Comparison of ENCODE assay signal across 20 cellular contexts in the genomic region with DNA sequence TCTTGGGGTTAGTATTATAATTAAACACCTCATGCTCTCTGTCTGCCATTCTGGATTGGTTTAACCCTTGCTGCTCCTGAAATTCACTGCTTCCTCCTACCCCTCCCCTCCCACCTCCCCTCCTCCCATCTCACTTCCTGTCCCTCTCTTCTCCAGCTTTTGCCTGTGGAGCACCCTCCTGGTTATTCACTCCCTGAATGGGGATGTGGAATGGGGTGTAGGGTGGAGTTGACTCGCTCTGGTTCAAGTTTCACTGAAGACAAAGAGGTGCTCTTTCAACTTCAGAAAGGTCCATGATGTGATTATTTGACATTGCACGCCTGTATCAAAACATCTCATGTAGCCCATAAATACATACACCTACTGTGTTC.
DNase-seq lines count a peak whose midpoint lies in the region; ATAC-seq and TF ChIP-seq lines count a peak whose summit lies in the region.
"Had no signal": no experiment of that assay in that cellular context is flagged by ENCODE, and none has a peak within 500 bp of the region (broad histone marks: within the 10 kb centered on the region; RNA-seq: fewer than 3 reads in every experiment).

No MANE protein-coding gene starts in this region.

- H3K9me3 Mint-ChIP-seq in MCF 10A (ENCODE audit: unreplicated experiment), result no peaks in the 10 kb centered on the region
- no peaks in the 10 kb centered on the region for H3K9me3 Mint-ChIP-seq in WTC11
- H3K9me3 Mint-ChIP-seq: CD4-positive, alpha-beta T cell; HFFc6 had no signal

- no peak for TF ChIP-seq CTCF in MCF 10A (IDR thresholded peaks at IDR 0.05; ENCODE audit: unreplicated experiment)
- no peak for TF ChIP-seq CTCF in mammary epithelial cell (conservative IDR thresholded peaks at IDR 0.05 in 1 of 2, IDR thresholded peaks at IDR 0.05 in 1 of 2; ENCODE audit: extremely low read depth in 1 of 2, insufficient read depth in 1 of 2, low read depth in 1 of 2, low read length in 2 of 2)
- no peak for TF ChIP-seq CTCF in WTC11 (IDR thresholded peaks at IDR 0.05)

- no peak overlapping the region for H4K8ac ChIP-seq in neuronal stem cell (ENCODE audit: low read depth, low read length)

- H3K4ac ChIP-seq in neuronal stem cell (ENCODE audit: low read length), result no peak overlapping the region

- POLR2A ChIA-PET in MCF 10A (lab: Yijun Ruan, JAX), result interaction anchor here (1.0 kb wide), 1 partner anchor 160 kb away, joined by 3 read pairs; the partner anchor contains the start of gene PLXNA2
- POLR2A ChIA-PET in WTC11 (lab: Charles Lee), result interaction anchor here (0.7 kb wide), 1 partner anchor 95 kb away, joined by 5 read pairs; no protein-coding TSS in a partner anchor

- H3K18ac ChIP-seq in neuronal stem cell (ENCODE audit: low read length), result no peak overlapping the region

- H4K20me1 ChIP-seq in mammary epithelial cell (ENCODE audit: insufficient read depth, low read length), result no peaks in the 10 kb centered on the region

- WGBS in mammary epithelial cell (ENCODE audit: low coverage, missing lambda C conversion rate), result 94% methylated on average over 2 of the region's 2 CpGs
- WGBS in neuronal stem cell (ENCODE audit: extremely low coverage in 2 of 2, insufficient read length in 2 of 2, insufficient replicate concordance in 1 of 2), 2 donors, result no CpG with 5 or more reads among the region's 2 CpGs

- H3K4me1 Mint-ChIP-seq in MCF 10A (ENCODE audit: insufficient read depth, unreplicated experiment) (peaks cover 11% of the 10 kb centered on the region), WTC11 (peaks cover 26% of the 10 kb centered on the region)

- H3K9me3 ChIP-seq in mammary epithelial cell (replicated peaks; ENCODE audit: insufficient read depth, low read length) (no peaks in the 10 kb centered on the region), neuronal stem cell (replicated peaks in 1 of 2; ENCODE audit: control insufficient read depth in 2 of 2, insufficient read depth in 1 of 2, low read depth in 1 of 2, low read length in 2 of 2) (no peaks in the 10 kb centered on the region)
- H3K9me3 ChIP-seq: A549, Caco-2 had no signal

- H3K4me3 Mint-ChIP-seq in MCF 10A (ENCODE audit: unreplicated experiment), result no peak overlapping the region
- H3K4me3 Mint-ChIP-seq in WTC11, result no peak overlapping the region
- H3K4me3 Mint-ChIP-seq: CD4-positive, alpha-beta T cell; HFFc6 had no signal

- in situ Hi-C loops in mammary epithelial cell (cut with MboI; ENCODE audit: low sequenced_read_pairs in 2 of 2), result no loop called here

- H2BK15ac ChIP-seq in neuronal stem cell (ENCODE audit: low read length), result no peak overlapping the region

- dilution Hi-C loops in mammary epithelial cell (cut with HindIII; ENCODE audit: low sequenced_read_pairs), result loop anchor here (5.0 kb wide), 2 partner anchors 39 to 56 kb away; no protein-coding TSS in a partner anchor

- H3K27me3 Mint-ChIP-seq in MCF 10A (ENCODE audit: insufficient read depth, unreplicated experiment) (no peaks in the 10 kb centered on the region), WTC11 (ENCODE audit: low read depth) (no peaks in the 10 kb centered on the region)
- H3K27me3 Mint-ChIP-seq: CD4-positive, alpha-beta T cell had no signal

- H3K79me2 ChIP-seq in mammary epithelial cell (ENCODE audit: insufficient read depth, low read length), result no peaks in the 10 kb centered on the region

- H3K4me2 ChIP-seq in mammary epithelial cell (ENCODE audit: insufficient read depth, low read depth, low read length), result no peak overlapping the region
- H3K4me2 ChIP-seq in neuronal stem cell (ENCODE audit: insufficient read depth, low read length, poor library complexity, severe bottlenecking), result no peak overlapping the region
- H3K4me2 ChIP-seq: A549 had no signal

- H3K27ac Mint-ChIP-seq in MCF 10A (ENCODE audit: low read depth, unreplicated experiment) (peak overlapping the region; percentile 49), WTC11 (no peak overlapping the region)
- H3K27ac Mint-ChIP-seq: CD4-positive, alpha-beta T cell; HFFc6 had no signal

- H3K14ac ChIP-seq in neuronal stem cell (ENCODE audit: low read length), result no peak overlapping the region

- H3K27ac ChIP-seq in mammary epithelial cell (ENCODE audit: insufficient read depth, low read depth, low read length) (no peak overlapping the region), neuronal stem cell (replicated peaks; ENCODE audit: low read length) (no peak overlapping the region)
- H3K27ac ChIP-seq: 22Rv1, A549, C4-2B, GM23248 had no signal

- DNase-seq in MCF 10A (ENCODE audit: unreplicated experiment) (no peak), mammary epithelial cell (no peak), WTC11 (ENCODE audit: low spot score) (no peak), iPS-NIHi7 (ENCODE audit: extremely low spot score) (peak; percentile 49), neuronal stem cell (ENCODE audit: low spot score) (no peak), GM19240 (ENCODE audit: insufficient read length, low spot score) (no peak), NCI-H2171 (lab: John Stamatoyannopoulos, UW) (no peak)
- DNase-seq: AML-193; Caco-2; CD4-positive, alpha-beta T cell; DMS79; GF-D8; GM23248; HFFc6; IMR-90 had no signal

- no peak overlapping the region for H2AK5ac ChIP-seq in neuronal stem cell (ENCODE audit: low read depth, low read length)

- peak; percentile 49; the same call in 1 of the 2 replicates for ATAC-seq in WTC11
- no peak for ATAC-seq in GM19455 (IDR thresholded peaks at IDR 0.05; ENCODE audit: unreplicated experiment)
- ATAC-seq: A549, HCT116 had no signal

- H4K91ac ChIP-seq in neuronal stem cell (ENCODE audit: low read depth, low read length, poor library complexity), result no peak overlapping the region

- H3K36me3 ChIP-seq in mammary epithelial cell (ENCODE audit: insufficient read depth, low read length) (peaks cover 15% of the 10 kb centered on the region), neuronal stem cell (replicated peaks in 1 of 2; ENCODE audit: control insufficient read depth in 2 of 2, insufficient read depth in 2 of 2, low read length in 2 of 2) (no peaks in the 10 kb centered on the region)

- H3K36me3 Mint-ChIP-seq in MCF 10A (ENCODE audit: insufficient read depth, unreplicated experiment) (peaks cover 59% of the 10 kb centered on the region), WTC11 (no peaks in the 10 kb centered on the region)

- intact Hi-C loops in MCF 10A (cut with micrococcal nuclease) (no loop called here), mammary epithelial cell (cut with micrococcal nuclease) (no loop called here)

- H3K23ac ChIP-seq in neuronal stem cell (ENCODE audit: low read depth, low read length, poor library complexity), result no peak overlapping the region

- H2AFZ ChIP-seq in mammary epithelial cell (ENCODE audit: low read depth, low read length) (no peak overlapping the region), neuronal stem cell (ENCODE audit: low read length) (peak overlapping the region; percentile 21)
- H2AFZ ChIP-seq: GM23248 had no signal

- H3K27me3 ChIP-seq in mammary epithelial cell (ENCODE audit: insufficient read depth, low read length) (no peaks in the 10 kb centered on the region), neuronal stem cell (ENCODE audit: control insufficient read depth in 3 of 3, insufficient read depth in 3 of 3, low read depth in 1 of 3, low read length in 3 of 3) (no peaks in the 10 kb centered on the region)

- peaks cover 6% of the 10 kb centered on the region for H3K4me1 ChIP-seq in mammary epithelial cell (ENCODE audit: insufficient read depth, low read length)
- H3K4me1 ChIP-seq in neuronal stem cell (ENCODE audit: control insufficient read depth in 2 of 2, insufficient read depth in 1 of 2, low read depth in 1 of 2, low read length in 2 of 2), result peaks cover 18 to 27% of the 10 kb centered on the region in 2 donors
- H3K4me1 ChIP-seq: A549, Caco-2 had no signal

- no peak overlapping the region for H2BK5ac ChIP-seq in neuronal stem cell (ENCODE audit: low read length)

- no peaks in the 10 kb centered on the region for H3K79me1 ChIP-seq in neuronal stem cell (ENCODE audit: low read depth, low read length)

- CTCF ChIA-PET in MCF 10A (lab: Yijun Ruan, JAX), result interaction anchor here (0.6 to 3.3 kb wide), 10 partner anchors 10 to 1296 kb away, joined by 3 to 18 read pairs (median 4); partner anchors contain the start of gene PLXNA2
- CTCF ChIA-PET in mammary epithelial cell (lab: Charles Lee; ENCODE audit: low non-redundant PET), result interaction anchor here (0.7 kb wide), 1 partner anchor 62 kb away, joined by 7 read pairs; no protein-coding TSS in a partner anchor
- CTCF ChIA-PET in WTC11 (lab: Charles Lee), result interaction anchor here (1.1 to 2.2 kb wide), 8 partner anchors 9 to 161 kb away, joined by 3 to 8 read pairs (median 6); partner anchors contain the start of gene PLXNA2

- no TSS peak for BruUV-seq in MCF 10A (replicated peaks; lab: Mats Ljungman, UMichigan)
- no TSS peak for BruUV-seq in mammary epithelial cell (replicated peaks; lab: Mats Ljungman, UMichigan)

- no peak overlapping the region for H2BK12ac ChIP-seq in neuronal stem cell (ENCODE audit: low read length)

- H3K9ac ChIP-seq in mammary epithelial cell (ENCODE audit: insufficient read depth, low read length) (no peak overlapping the region), neuronal stem cell (ENCODE audit: low read depth, low read length, poor library complexity) (no peak overlapping the region)
- H3K9ac ChIP-seq: GM23248 had no signal

- H2BK120ac ChIP-seq in neuronal stem cell (ENCODE audit: low read depth, low read length), result no peak overlapping the region

- H3K4me3 ChIP-seq in mammary epithelial cell (replicated peaks in 1 of 3; ENCODE audit: insufficient read depth in 1 of 3, low read depth in 2 of 3, low read length in 3 of 3), result no peak overlapping the region
- H3K4me3 ChIP-seq in neuronal stem cell (ENCODE audit: low read length in 2 of 2), result no peak overlapping the region
- H3K4me3 ChIP-seq: A549, GM23248 had no signal

TF ChIP-seq in WTC11, 78 proteins besides CTCF, POLR2A, EP300 and RAD21:
- no peak for TF ChIP-seq CREB1 (CRISPR knock-in tag; IDR thresholded peaks at IDR 0.05)
- peak; percentile 65; the same call in 1 of the 2 replicates for TF ChIP-seq ZNF263 (CRISPR knock-in tag; IDR thresholded peaks at IDR 0.05; ENCODE audit: low read depth)
